8 cellular contexts compared by ENCODE assay signal in genomic region chrX:137031517-137032377, GRCh38. TPM values are rescaled to one million over a fixed set of nuclear protein-coding genes. Genes with fewer than 3 reads are reported as not detected.
A peak's percentile ranks its signal among the peaks of the same experiment; 100 is the strongest.
DNase-seq lines count a peak whose midpoint lies in the region; TF ChIP-seq lines count a peak whose summit lies in the region.

No MANE protein-coding gene starts in this region.

- H3K27me3 Mint-ChIP-seq in HFFc6 (ENCODE audit: insufficient read depth) (peaks cover 26% of the 10 kb centered on the region), type B pancreatic cell (peaks cover 37% of the 10 kb centered on the region)

- no peaks in the 10 kb centered on the region for H3K27me3 ChIP-seq in ovary

- no peaks in the 10 kb centered on the region for H3K9me3 Mint-ChIP-seq in HFFc6
- H3K9me3 Mint-ChIP-seq in type B pancreatic cell, result no peaks in the 10 kb centered on the region

- DNase-seq in NCI-H1436 (lab: John Stamatoyannopoulos, UW), result peak; percentile 48
- DNase-seq in NCI-H1436 treated with DMSO at 0.1 percent for 48 hours (lab: John Stamatoyannopoulos, UW), result no peak
- peak; percentile 1 for DNase-seq in HFFc6
- peak; percentile 46 for DNase-seq in NCI-H1694 treated with DMSO at 0.1 percent for 48 hours (lab: John Stamatoyannopoulos, UW)
- DNase-seq in activated T-cell treated with anti-CD3 and anti-CD28 coated beads for 24 hours (ENCODE audit: low read depth), result peak; percentile 19
- peak; percentile 37 for DNase-seq in fibroblast of the aortic adventitia (ENCODE audit: low read depth)
- peak in 2 of 5 donors; percentile 26 to 39 for DNase-seq in ovary
- no peak for DNase-seq in type B pancreatic cell (ENCODE audit: extremely low spot score, unreplicated experiment)

- H3K9me3 ChIP-seq in ovary, result no peaks in the 10 kb centered on the region

- H3K4me3 Mint-ChIP-seq in HFFc6 (no peak overlapping the region), type B pancreatic cell (no peak overlapping the region)

- no peak for TF ChIP-seq EP300 in ovary (IDR thresholded peaks at IDR 0.05)

- no peaks in the 10 kb centered on the region for H3K36me3 Mint-ChIP-seq in HFFc6 (ENCODE audit: low read depth)
- H3K36me3 Mint-ChIP-seq in type B pancreatic cell, result no peaks in the 10 kb centered on the region

- TF ChIP-seq CTCF in HFFc6 (IDR thresholded peaks at IDR 0.05), result no peak
- TF ChIP-seq CTCF in fibroblast of the aortic adventitia (IDR thresholded peaks at IDR 0.05; ENCODE audit: insufficient read depth, low read length), result no peak
- no peak for TF ChIP-seq CTCF in ovary (IDR thresholded peaks at IDR 0.05)
- TF ChIP-seq CTCF in type B pancreatic cell (conservative IDR thresholded peaks at IDR 0.05), result no peak

- H3K4me1 ChIP-seq in ovary (ENCODE audit: insufficient read depth), result no peaks in the 10 kb centered on the region

- H3K27ac ChIP-seq in ovary, result no peak overlapping the region

- H3K4me3 ChIP-seq in fibroblast of the aortic adventitia (ENCODE audit: low read depth, low read length), result peak overlapping the region; percentile 55
- H3K4me3 ChIP-seq in ovary, result peak overlapping the region; percentile 23

- H3K27ac Mint-ChIP-seq in HFFc6, result no peak overlapping the region
- H3K27ac Mint-ChIP-seq in type B pancreatic cell, result no peak overlapping the region

- TF ChIP-seq POLR2A in ovary (IDR thresholded peaks at IDR 0.05), result no peak

- 29 to 35% (median 35%) methylated on average over 52 of the region's 52 CpGs for WGBS in ovary, 3 donors

- intact Hi-C loops in ovary (cut with DNase I), result no loop called here

- H3K4me1 Mint-ChIP-seq in HFFc6 (ENCODE audit: low read depth) (no peaks in the 10 kb centered on the region), type B pancreatic cell (ENCODE audit: unreplicated experiment) (no peaks in the 10 kb centered on the region)

- H3K36me3 ChIP-seq in ovary, result no peaks in the 10 kb centered on the region

RNA-seq across cellular contexts. Expression of gene GPR101, which starts 2.0 kb away (rescaled TPM):
- not detected for total RNA-seq in HFFc6 (2021; fragmentation: NEBNext Ultra II Directional; extraction: Animal tissue kit (Norgen Biotek cat#: 25700))
- total RNA-seq in fibroblast of the aortic adventitia (ENCODE audit: low replicate concordance) (not detected in 2 replicates), ovary (not detected), type B pancreatic cell (ENCODE audit: low replicate concordance) (not detected in 2 replicates)
- polyA plus RNA-seq in ovary, result not detected

Comparison
In these comparisons a context has a peak if more than half of its experiments do, and no peak if none do; other contexts are left out.
1. DNase-seq: peak in NCI-H1436 (single experiment), HFFc6 (single experiment), NCI-H1694 treated with DMSO at 0.1 percent for 48 hours (single experiment), activated T-cell treated with anti-CD3 and anti-CD28 coated beads for 24 hours (single experiment) and fibroblast of the aortic adventitia (single experiment); none in NCI-H1436 treated with DMSO at 0.1 percent for 48 hours (single experiment) and type B pancreatic cell (single experiment).